In the genomic region with DNA sequence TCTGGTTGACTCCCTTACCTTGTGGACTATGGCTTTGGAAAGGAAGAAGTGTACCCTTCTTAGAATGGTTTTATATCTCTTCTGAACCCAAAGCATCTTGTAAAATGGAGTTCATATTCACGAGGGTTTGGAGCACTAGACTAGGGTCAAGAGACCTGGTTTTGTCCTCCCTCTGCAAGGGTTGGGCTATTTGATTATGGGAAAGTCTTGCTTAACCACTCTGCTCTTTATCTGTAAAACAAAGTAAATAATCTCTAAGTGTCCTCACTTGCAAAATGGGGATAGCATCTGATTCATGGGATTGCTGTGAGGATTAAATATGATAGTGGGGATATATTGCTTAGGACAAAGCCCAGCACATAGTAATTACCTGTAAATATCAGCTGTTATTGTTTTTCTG, we compare ENCODE assay signal across 30 cellular contexts. TPM values are rescaled to one million over a fixed set of nuclear protein-coding genes. Genes with fewer than 3 reads are reported as not detected.
"Had no signal": no experiment of that assay in that cellular context is flagged by ENCODE, and none has a peak within 500 bp of the region (broad histone marks: within the 10 kb centered on the region; RNA-seq: fewer than 3 reads in every experiment).

No MANE protein-coding gene starts in this region.

- DNase-seq: activated CD4-positive, alpha-beta T cell treated with anti-CD3 and anti-CD28 coated beads for 36 hours; activated CD4-positive, alpha-beta T cell treated with anti-CD3 and anti-CD28 coated beads, Interleukin-2, amount 50 U/mL, for 4 hours; activated CD4-positive, CD25-positive, alpha-beta regulatory T cell; activated CD8-positive, alpha-beta memory T cell treated with anti-CD3 and anti-CD28 coated beads for 24 hours; activated effector memory CD4-positive, alpha-beta T cell treated with Interleukin-2 at 50 U/mL for 16 hours; activated naive CD4-positive, alpha-beta T cell treated with anti-CD3 and anti-CD28 coated beads for 36 hours; activated naive CD8-positive, alpha-beta T cell treated with anti-CD3 and anti-CD28 coated beads, Interleukin-2, amount 10 ng/mL, durations not matched to agents 7 days and 5 days; amniotic stem cell; caudate nucleus; head of caudate nucleus; hypothalamus; left ventricle myocardium superior; mammary epithelial cell; naive thymus-derived CD8-positive, alpha-beta T cell; nucleus accumbens; psoas muscle; stimulated activated CD4-positive, alpha-beta T cell treated with anti-CD3 and anti-CD28 coated beads, Interleukin-15, amount 100 ng/mL, for 24 hours; stimulated activated CD4-positive, alpha-beta T cell treated with anti-CD3 and anti-CD28 coated beads, Interleukin-2, amount 100 ng/mL, for 24 hours; stimulated activated naive B cell treated with anti-CD40 and anti-IgM and Interleukin-4, amounts not matched to agents 10 μg/mL and 1 μg/mL and 100 μg/mL, for 72 hours; stomach; T-helper 1 cell; thyroid gland; upper lobe of right lung had no signal

- H3K36me3 ChIP-seq: stomach, thyroid gland, upper lobe of right lung had no signal

- H3K9me3 ChIP-seq: psoas muscle, stomach, thyroid gland, upper lobe of right lung had no signal

- H3K4me3 ChIP-seq: psoas muscle, stomach, thyroid gland, upper lobe of right lung had no signal

- H2AFZ ChIP-seq: parathyroid adenoma had no signal

- H3K27ac Mint-ChIP-seq: activated CD4-positive, alpha-beta T cell treated with anti-CD3 and anti-CD28 coated beads for 36 hours; activated naive CD4-positive, alpha-beta T cell treated with anti-CD3 and anti-CD28 coated beads for 36 hours; activated naive CD8-positive, alpha-beta T cell treated with anti-CD3 and anti-CD28 coated beads, Interleukin-2, amount 10 ng/mL, durations not matched to agents 7 days and 5 days; naive thymus-derived CD8-positive, alpha-beta T cell; stimulated activated naive B cell treated with anti-CD40 and anti-IgM and Interleukin-4, amounts not matched to agents 10 μg/mL and 1 μg/mL and 100 μg/mL, for 72 hours; T-helper 2 cell treated with Interferon-gamma antibody and Interleukin-4, amounts not matched to agents 5 μg/mL and 100 μg/mL, for 36 hours had no signal

- H3K36me3 Mint-ChIP-seq: activated naive CD8-positive, alpha-beta T cell treated with anti-CD3 and anti-CD28 coated beads, Interleukin-2, amount 10 ng/mL, durations not matched to agents 7 days and 5 days; naive thymus-derived CD8-positive, alpha-beta T cell; stimulated activated naive B cell treated with anti-CD40 and anti-IgM and Interleukin-4, amounts not matched to agents 10 μg/mL and 1 μg/mL and 100 μg/mL, for 72 hours had no signal

- H3K4me1 Mint-ChIP-seq: activated CD4-positive, alpha-beta T cell treated with anti-CD3 and anti-CD28 coated beads for 36 hours; activated naive CD8-positive, alpha-beta T cell treated with anti-CD3 and anti-CD28 coated beads, Interleukin-2, amount 10 ng/mL, durations not matched to agents 7 days and 5 days; naive thymus-derived CD8-positive, alpha-beta T cell had no signal

- FAIRE-seq: endothelial cell of umbilical vein had no signal

- H3K27me3 ChIP-seq: stomach, thyroid gland had no signal

- ATAC-seq: activated CD4-positive, alpha-beta T cell treated with anti-CD3 and anti-CD28 coated beads for 36 hours; left ventricle myocardium superior; naive thymus-derived CD8-positive, alpha-beta T cell; psoas muscle; stimulated activated naive B cell treated with anti-CD40 and anti-IgM and Interleukin-4, amounts not matched to agents 10 μg/mL and 1 μg/mL and 100 μg/mL, for 72 hours; upper lobe of right lung had no signal

- H3K27ac ChIP-seq: parathyroid adenoma, psoas muscle, stomach, thyroid gland, upper lobe of right lung had no signal

- H3K4me1 ChIP-seq: parathyroid adenoma, psoas muscle, stomach, thyroid gland had no signal

- H3K9me3 Mint-ChIP-seq: activated naive CD4-positive, alpha-beta T cell treated with anti-CD3 and anti-CD28 coated beads for 36 hours; activated naive CD8-positive, alpha-beta T cell treated with anti-CD3 and anti-CD28 coated beads, Interleukin-2, amount 10 ng/mL, durations not matched to agents 7 days and 5 days; naive thymus-derived CD8-positive, alpha-beta T cell; neural crest cell; stimulated activated naive B cell treated with anti-CD40 and anti-IgM and Interleukin-4, amounts not matched to agents 10 μg/mL and 1 μg/mL and 100 μg/mL, for 72 hours; T-helper 2 cell treated with Interferon-gamma antibody and Interleukin-4, amounts not matched to agents 5 μg/mL and 100 μg/mL, for 36 hours had no signal

- H3K4me3 Mint-ChIP-seq: activated CD4-positive, alpha-beta T cell treated with anti-CD3 and anti-CD28 coated beads for 36 hours; activated naive CD4-positive, alpha-beta T cell treated with anti-CD3 and anti-CD28 coated beads for 36 hours; activated naive CD8-positive, alpha-beta T cell treated with anti-CD3 and anti-CD28 coated beads, Interleukin-2, amount 10 ng/mL, durations not matched to agents 7 days and 5 days; naive thymus-derived CD8-positive, alpha-beta T cell; neural crest cell; stimulated activated naive B cell treated with anti-CD40 and anti-IgM and Interleukin-4, amounts not matched to agents 10 μg/mL and 1 μg/mL and 100 μg/mL, for 72 hours; T-helper 2 cell treated with Interferon-gamma antibody and Interleukin-4, amounts not matched to agents 5 μg/mL and 100 μg/mL, for 36 hours had no signal

- H3K79me2 ChIP-seq: parathyroid adenoma had no signal

RNA-seq across cellular contexts. Expression of gene SLC2A2, which starts 17.9 kb away (rescaled TPM):
- total RNA-seq: activated CD4-positive, alpha-beta T cell treated with anti-CD3 and anti-CD28 coated beads for 36 hours; activated naive CD4-positive, alpha-beta T cell treated with anti-CD3 and anti-CD28 coated beads for 36 hours; activated naive CD8-positive, alpha-beta T cell treated with anti-CD3 and anti-CD28 coated beads, Interleukin-2, amount 10 ng/mL, durations not matched to agents 7 days and 5 days; chondrocyte; endothelial cell of umbilical vein; fibroblast of lung; left ventricle myocardium superior; mammary epithelial cell; naive thymus-derived CD8-positive, alpha-beta T cell; neural crest cell; psoas muscle; thyroid gland; upper lobe of right lung had no signal
- polyA plus RNA-seq: endothelial cell of umbilical vein; esophagus; fibroblast of lung; mammary epithelial cell; naive thymus-derived CD8-positive, alpha-beta T cell; stomach had no signal
